In genomic region chr10:110802551-110803238, GRCh38 we compare ENCODE assay signal across 8 cellular contexts.
A peak's percentile ranks its signal among the peaks of the same experiment; 100 is the strongest.
DNase-seq lines count a peak whose midpoint lies in the region; ATAC-seq, FAIRE-seq and TF ChIP-seq lines count a peak whose summit lies in the region.

No MANE protein-coding gene starts in this region.

- 7 to 9% methylated on average over 7 of the region's 7 CpGs for WGBS in pancreas, 2 donors

- H3K27ac ChIP-seq in pancreas, result peak overlapping the region in 2 of 4 donors; percentile 72 to 78

- peak overlapping the region; percentile 12; the same call in 1 of the 2 replicates for H3K4me3 ChIP-seq in AG10803 (ENCODE audit: low read length)
- H3K4me3 ChIP-seq in pancreas, result no peak overlapping the region

- no peaks in the 10 kb centered on the region for H3K36me3 ChIP-seq in pancreas

- H3K4me1 ChIP-seq in pancreas, result peaks cover 15 to 30% (median 28%) of the 10 kb centered on the region in 3 donors

- FAIRE-seq in pancreas (lab: Jason Lieb, UNC) (no peak), D721Med (lab: Jason Lieb, UNC) (no peak)

- ATAC-seq in GM18517 (IDR thresholded peaks at IDR 0.05; ENCODE audit: unreplicated experiment) (peak; percentile 76), HG03060 (IDR thresholded peaks at IDR 0.05; ENCODE audit: low read depth, unreplicated experiment) (peak; percentile 69), pancreas (peak; percentile 82 to 92 (median 86))

- intact Hi-C loops in pancreas (cut with DNase I), result loop anchor here in 1 of 3 donors (10.0 kb wide), 1 partner anchor 62 kb away; no protein-coding TSS in a partner anchor

- H3K27me3 ChIP-seq in pancreas, result no peaks in the 10 kb centered on the region

- no peaks in the 10 kb centered on the region for H3K9me3 ChIP-seq in pancreas

- DNase-seq in AG10803 (ENCODE audit: low read depth) (peak; percentile 81), NCI-H2196 treated with DMSO at 0.1 percent for 48 hours (lab: John Stamatoyannopoulos, UW; ENCODE audit: unreplicated experiment) (peak; percentile 36), activated T-helper 1 cell treated with Interleukin-2 at 50 U/mL for 16 hours (ENCODE audit: low read depth) (peak; percentile 16), fibroblast of the conjunctiva (ENCODE audit: low read depth) (peak; percentile 79), pancreas (peak in 5 of 6 donors; percentile 68 to 90 (median 77)), D721Med (ENCODE audit: insufficient read length, low spot score) (no peak)

- TF ChIP-seq CTCF in AG10803 (conservative IDR thresholded peaks at IDR 0.05; ENCODE audit: low read length), result no peak
- TF ChIP-seq CTCF in pancreas (IDR thresholded peaks at IDR 0.05), result no peak
- TF ChIP-seq CTCF in D721Med (IDR thresholded peaks at IDR 0.05; ENCODE audit: insufficient read depth, missing control alignments), result no peak
